In genomic region chr20:44748005-44748370, GRCh38 we compare ENCODE assay signal across 14 cellular contexts. TPM values are rescaled to one million over a fixed set of nuclear protein-coding genes. Genes with fewer than 3 reads are reported as not detected.
DNase-seq lines count a peak whose midpoint lies in the region; ATAC-seq and TF ChIP-seq lines count a peak whose summit lies in the region.
"Had no signal": no experiment of that assay in that cellular context is flagged by ENCODE, and none has a peak within 500 bp of the region (broad histone marks: within the 10 kb centered on the region; RNA-seq: fewer than 3 reads in every experiment).

No MANE protein-coding gene starts in this region.

- H3K4me3 Mint-ChIP-seq in glutamatergic neuron (ENCODE audit: unreplicated experiment), result no peak overlapping the region

- H3K4me1 ChIP-seq in spleen, result peaks cover 3 to 35% (median 20%) of the 10 kb centered on the region in 6 donors

- H3K27me3 Mint-ChIP-seq in glutamatergic neuron (ENCODE audit: unreplicated experiment), result peaks cover 12% of the 10 kb centered on the region

- no peak overlapping the region for H3K27ac ChIP-seq in spleen
- H3K27ac ChIP-seq: BLaER1, cardiac muscle cell, skin epidermis had no signal

- WGBS in spleen, 5 donors, result 80 to 87% (median 80%) methylated on average over 3 of the region's 3 CpGs

- TF ChIP-seq POLR2A in spleen (IDR thresholded peaks at IDR 0.05), result no peak

- H3K36me3 Mint-ChIP-seq in glutamatergic neuron (ENCODE audit: unreplicated experiment), result no peaks in the 10 kb centered on the region
- H3K36me3 Mint-ChIP-seq: naive B cell had no signal

- H3K27ac Mint-ChIP-seq in glutamatergic neuron (ENCODE audit: unreplicated experiment), result peak overlapping the region; percentile 28

- DNase-seq in DMS 273 (lab: John Stamatoyannopoulos, UW; ENCODE audit: unreplicated experiment) (peak; percentile 72), DMS 273 treated with DMSO at 0.1 percent for 48 hours (lab: John Stamatoyannopoulos, UW) (no peak), H7 (peak; percentile 57), RPMI8226 (peak; percentile 57), glutamatergic neuron (no peak), NOMO-1 treated with DMSO at 0.1 percent for 48 hours (lab: John Stamatoyannopoulos, UW; ENCODE audit: unreplicated experiment) (no peak), spleen (no peak)
- DNase-seq: SIG-M5 had no signal

- ATAC-seq in HG03025 (IDR thresholded peaks at IDR 0.05; ENCODE audit: low FRiP score, unreplicated experiment), result no peak

- TF ChIP-seq CTCF in glutamatergic neuron (IDR thresholded peaks at IDR 0.05; ENCODE audit: partially characterized antibody, unreplicated experiment), result no peak
- no peak for TF ChIP-seq CTCF in spleen (IDR thresholded peaks at IDR 0.05 in 8 of 11, conservative IDR thresholded peaks at IDR 0.05 in 3 of 11)

- H3K4me1 Mint-ChIP-seq in glutamatergic neuron (ENCODE audit: low read depth, unreplicated experiment), result peaks cover 34% of the 10 kb centered on the region

- intact Hi-C loops in spleen (cut with DNase I; ENCODE audit: low total_unique reads), result loop anchor here (5.0 kb wide), 1 partner anchor 119 kb away; no protein-coding TSS in a partner anchor

- H3K27me3 ChIP-seq in H7 (ENCODE audit: control insufficient read depth, insufficient read depth, low read length) (peaks cover 25% of the 10 kb centered on the region), spleen (replicated peaks in 1 of 7) (peaks cover 0 to 74% (median 34%) of the 10 kb centered on the region in 7 donors)

- H3K4me3 ChIP-seq in H7 (ENCODE audit: insufficient read depth, low read depth, low read length) (no peak overlapping the region), spleen (no peak overlapping the region)
- H3K4me3 ChIP-seq: BLaER1, cardiac muscle cell, skin epidermis had no signal

- no peaks in the 10 kb centered on the region for H3K9me3 ChIP-seq in spleen
- H3K9me3 ChIP-seq: BLaER1 had no signal

- H3K36me3 ChIP-seq in H7 (replicated peaks; ENCODE audit: control insufficient read depth, insufficient read depth, low read length) (no peaks in the 10 kb centered on the region), spleen (no peaks in the 10 kb centered on the region)
- H3K36me3 ChIP-seq: BLaER1, cardiac muscle cell had no signal

- H3K9me3 Mint-ChIP-seq in glutamatergic neuron (ENCODE audit: unreplicated experiment), result peaks cover 17% of the 10 kb centered on the region
- H3K9me3 Mint-ChIP-seq: naive B cell had no signal

RNA-seq across cellular contexts. Expression of gene KCNK15, which starts 2.3 kb away (rescaled TPM):
- total RNA-seq in H7 (2014; rRNA removed; shearing (Covaris generic)), result 0.14 TPM in 1 of 2 replicates, not detected in the other
- 0.22 TPM for total RNA-seq in glutamatergic neuron (ENCODE audit: unreplicated experiment)
- under 1 TPM in 5 of 7 donors, not detected in 2; 0.17 to 0.92 (median 0.47) TPM for total RNA-seq in spleen
- under 1 TPM in 2 of 3 donors, not detected in 1; 0.06 to 0.08 TPM for polyA plus RNA-seq in spleen
- total RNA-seq: cardiac muscle cell, lung microvascular endothelial cell had no signal

RNA-seq across cellular contexts. Expression of gene CCN5, which starts 32.8 kb away (rescaled TPM):
- total RNA-seq in H7 (2014; rRNA removed; shearing (Covaris generic)), result not detected in 2 replicates
- total RNA-seq in glutamatergic neuron (ENCODE audit: unreplicated experiment) (not detected), spleen (1 to 10 TPM in 4 of 7 donors, under 1 TPM in 2, not detected in 1; 0.51 to 7.4 (median 1.5) TPM)
- 10 to 100 TPM in 1 of 3 donors, 1 to 10 TPM in 2; 1.3 to 10.6 (median 5.7) TPM for polyA plus RNA-seq in spleen
- total RNA-seq: cardiac muscle cell, lung microvascular endothelial cell had no signal

Comparison
In these comparisons a context has a peak if more than half of its experiments do, and no peak if none do; other contexts are left out.
1. DNase-seq: peak in DMS 273 (single experiment), H7 (single experiment) and RPMI8226 (single experiment); none in DMS 273 treated with DMSO at 0.1 percent for 48 hours (single experiment), glutamatergic neuron (single experiment), NOMO-1 treated with DMSO at 0.1 percent for 48 hours (single experiment) and spleen (single experiment).